In genomic region chr5:59236448-59236847, GRCh38 we compare ENCODE assay signal across 18 cellular contexts.
A peak's percentile ranks its signal among the peaks of the same experiment; 100 is the strongest.
DNase-seq lines count a peak whose midpoint lies in the region; ATAC-seq, FAIRE-seq and TF ChIP-seq lines count a peak whose summit lies in the region.
"Had no signal": no experiment of that assay in that cellular context is flagged by ENCODE, and none has a peak within 500 bp of the region (broad histone marks: within the 10 kb centered on the region; RNA-seq: fewer than 3 reads in every experiment).

No MANE protein-coding gene starts in this region.

- no peaks in the 10 kb centered on the region for H3K36me3 Mint-ChIP-seq in astrocyte (ENCODE audit: low read depth, unreplicated experiment)
- H3K36me3 Mint-ChIP-seq: CD4-positive, CD25-positive, alpha-beta regulatory T cell had no signal

- no peak overlapping the region for H3K9ac ChIP-seq in astrocyte (ENCODE audit: low read length)

- no peaks in the 10 kb centered on the region for H3K27me3 Mint-ChIP-seq in astrocyte (ENCODE audit: low read depth, unreplicated experiment)

- no peak overlapping the region for H3K4me3 ChIP-seq in astrocyte (ENCODE audit: insufficient read depth, low read depth, low read length)
- H3K4me3 ChIP-seq in heart right ventricle, result no peak overlapping the region
- no peak overlapping the region for H3K4me3 ChIP-seq in osteoblast (ENCODE audit: insufficient read depth, low read length)
- H3K4me3 ChIP-seq in upper lobe of left lung, result no peak overlapping the region

- H2AFZ ChIP-seq in astrocyte (ENCODE audit: low read depth, low read length) (no peak overlapping the region), osteoblast (ENCODE audit: low read length) (peak overlapping the region; percentile 36)

- DNase-seq in Daoy (ENCODE audit: low read depth) (peak; percentile 19), astrocyte (ENCODE audit: low read depth) (no peak), heart right ventricle (no peak), osteoblast (ENCODE audit: insufficient read length, low spot score, missing footprints) (no peak), upper lobe of left lung (no peak)
- DNase-seq in activated CD4-positive, alpha-beta T cell treated with anti-CD3 and anti-CD28 coated beads for 1 hour, result no peak
- DNase-seq in activated CD4-positive, alpha-beta T cell treated with anti-CD3 and anti-CD28 coated beads, Interleukin-2, amount 50 U/mL, for 48 hours, result no peak
- DNase-seq: ACHN; CD4-positive, CD25-positive, alpha-beta regulatory T cell; DND-41; GF-D8; KBM-7; NCI-H1105 treated with DMSO at 0.1 percent for 48 hours; NCI-H187; NCI-H748 treated with DMSO at 0.1 percent for 48 hours; SHP77 had no signal

- whole genome bisulfite sequencing in heart right ventricle, 2 donors, result 41 to 60% methylated on average over 7 of the region's 7 CpGs
- WGBS in upper lobe of left lung, 2 donors, result 81 to 87% methylated on average over 7 of the region's 7 CpGs

- ATAC-seq in heart right ventricle (peak in 6 of 8 donors; percentile 43 to 85 (median 60)), HG02763 (IDR thresholded peaks at IDR 0.05; ENCODE audit: unreplicated experiment) (no peak), upper lobe of left lung (ENCODE audit: low FRiP score in 2 of 2) (no peak)

- no peaks in the 10 kb centered on the region for H3K9me3 Mint-ChIP-seq in astrocyte (ENCODE audit: unreplicated experiment)

- H3K9me3 ChIP-seq in astrocyte (ENCODE audit: insufficient read depth, low read depth, low read length), result no peaks in the 10 kb centered on the region
- H3K9me3 ChIP-seq in heart right ventricle, result no peaks in the 10 kb centered on the region
- H3K9me3 ChIP-seq in osteoblast (ENCODE audit: low read depth, low read length), result no peaks in the 10 kb centered on the region
- H3K9me3 ChIP-seq in upper lobe of left lung, result no peaks in the 10 kb centered on the region

- H3K4me3 Mint-ChIP-seq in astrocyte (ENCODE audit: unreplicated experiment), result no peak overlapping the region
- H3K4me3 Mint-ChIP-seq: CD4-positive, CD25-positive, alpha-beta regulatory T cell had no signal

- H3K4me1 ChIP-seq in astrocyte (ENCODE audit: insufficient read depth, low read length), result peaks cover 12% of the 10 kb centered on the region
- peaks cover 0 to 52% (median 23%) of the 10 kb centered on the region in 9 donors for H3K4me1 ChIP-seq in heart right ventricle
- H3K4me1 ChIP-seq in osteoblast (ENCODE audit: insufficient read depth, low read length), result peaks cover 16% of the 10 kb centered on the region
- H3K4me1 ChIP-seq in upper lobe of left lung, result peaks cover 0 to 4% (median 0%) of the 10 kb centered on the region in 4 donors

- TF ChIP-seq POLR2A in upper lobe of left lung (IDR thresholded peaks at IDR 0.05), result no peak

- no peaks in the 10 kb centered on the region for H3K79me2 ChIP-seq in astrocyte (ENCODE audit: insufficient read depth, low read length)
- H3K79me2 ChIP-seq in osteoblast (ENCODE audit: insufficient read depth, low read length), result no peaks in the 10 kb centered on the region

- no peaks in the 10 kb centered on the region for H3K27me3 ChIP-seq in astrocyte (ENCODE audit: insufficient read depth, low read length)
- H3K27me3 ChIP-seq in heart right ventricle, result no peaks in the 10 kb centered on the region
- H3K27me3 ChIP-seq in osteoblast (ENCODE audit: insufficient read depth, low read length), result no peaks in the 10 kb centered on the region
- H3K27me3 ChIP-seq in upper lobe of left lung, result no peaks in the 10 kb centered on the region

- intact Hi-C loops in heart right ventricle (cut with DNase I), result no loop called here

- TF ChIP-seq EP300 in upper lobe of left lung (IDR thresholded peaks at IDR 0.05), result no peak

- H3K36me3 ChIP-seq in astrocyte (ENCODE audit: insufficient read depth, low read length), result no peaks in the 10 kb centered on the region
- no peaks in the 10 kb centered on the region for H3K36me3 ChIP-seq in heart right ventricle
- H3K36me3 ChIP-seq in osteoblast (ENCODE audit: insufficient read depth, low read length), result no peaks in the 10 kb centered on the region
- H3K36me3 ChIP-seq in upper lobe of left lung, result no peaks in the 10 kb centered on the region

- H3K27ac ChIP-seq in astrocyte (ENCODE audit: low read depth, low read length) (no peak overlapping the region), heart right ventricle (peak overlapping the region in 1 of 10 donors; percentile 2), osteoblast (ENCODE audit: low read depth, low read length) (no peak overlapping the region), upper lobe of left lung (no peak overlapping the region)
- H3K27ac ChIP-seq: HL-60 had no signal

- peaks cover 12% of the 10 kb centered on the region for H3K4me1 Mint-ChIP-seq in astrocyte (ENCODE audit: low read depth, unreplicated experiment)

- FAIRE-seq in astrocyte (lab: Jason Lieb, UNC), result no peak

- H3K4me2 ChIP-seq in astrocyte (ENCODE audit: low read length) (peak overlapping the region; percentile 61), osteoblast (ENCODE audit: insufficient read depth, low read length) (peak overlapping the region; percentile 46)

- peak overlapping the region; percentile 48 for H3K27ac Mint-ChIP-seq in astrocyte (ENCODE audit: unreplicated experiment)
- H3K27ac Mint-ChIP-seq: CD4-positive, CD25-positive, alpha-beta regulatory T cell had no signal

- H4K20me1 ChIP-seq in astrocyte (ENCODE audit: insufficient read depth, low read length), result no peaks in the 10 kb centered on the region
- no peaks in the 10 kb centered on the region for H4K20me1 ChIP-seq in osteoblast (ENCODE audit: insufficient read depth, low read length)

- TF ChIP-seq CTCF in astrocyte (IDR thresholded peaks at IDR 0.05; ENCODE audit: insufficient read depth, low read depth, low read length), result no peak
- TF ChIP-seq CTCF in heart right ventricle (IDR thresholded peaks at IDR 0.05), result no peak
- no peak for TF ChIP-seq CTCF in osteoblast (IDR thresholded peaks at IDR 0.05; ENCODE audit: extremely low read depth, low read depth, low read length)
- TF ChIP-seq CTCF in upper lobe of left lung (IDR thresholded peaks at IDR 0.05), result no peak

Comparison
In these comparisons a context has a peak if more than half of its experiments do, and no peak if none do; other contexts are left out.
1. ATAC-seq: peak in heart right ventricle (6 of 8); none in HG02763 (single experiment) and upper lobe of left lung (0 of 2).